ENCODE assay signal across 34 cellular contexts in the genomic region with DNA sequence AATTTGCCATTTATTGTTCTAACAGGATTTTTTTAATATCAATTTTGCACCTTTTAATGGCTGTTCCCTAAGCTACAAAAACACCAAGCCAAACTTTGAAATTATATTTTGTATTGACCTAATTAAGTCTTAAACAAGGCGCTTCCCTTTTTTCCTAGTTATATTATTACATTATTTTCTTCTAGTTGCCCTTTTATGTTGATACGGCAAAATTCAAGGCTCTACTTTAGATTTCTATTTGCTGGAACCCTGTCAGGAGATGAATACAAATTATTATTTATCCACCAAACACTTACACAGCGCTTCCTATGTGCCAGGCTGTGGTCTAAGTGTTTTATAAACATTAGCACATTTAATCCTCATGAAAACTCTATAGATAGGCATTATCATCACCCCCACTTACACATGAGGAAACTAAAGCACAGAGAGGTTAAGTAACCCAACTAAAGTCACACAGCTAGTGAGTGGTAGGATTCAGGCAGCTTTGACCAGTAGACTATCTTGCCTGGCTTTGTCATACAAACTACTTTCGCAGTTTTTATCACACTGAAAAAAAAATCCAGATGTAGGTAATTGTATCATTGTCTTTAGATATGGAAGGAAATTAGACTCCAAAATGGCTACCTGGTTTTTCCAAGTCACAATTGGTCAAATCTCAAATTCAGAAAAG.
"Had no signal": no experiment of that assay in that cellular context is flagged by ENCODE, and none has a peak within 500 bp of the region (broad histone marks: within the 10 kb centered on the region; RNA-seq: fewer than 3 reads in every experiment).

No MANE protein-coding gene starts in this region.

- H3K9me3 Mint-ChIP-seq: activated B cell treated with CpG ODN at 0.5 μM for 24 hours; activated CD4-positive, alpha-beta memory T cell treated with anti-CD3 and anti-CD28 coated beads for 36 hours; activated CD4-positive, alpha-beta T cell treated with anti-CD3 and anti-CD28 coated beads, Interleukin-2, amount 10 ng/mL, durations not matched to agents 24 days and 14 days; activated CD8-positive, alpha-beta T cell treated with anti-CD3 and anti-CD28 coated beads for 36 hours; activated naive CD4-positive, alpha-beta T cell treated with anti-CD3 and anti-CD28 coated beads, Interleukin-2, amount 10 ng/mL, durations not matched to agents 7 days and 5 days; activated naive CD8-positive, alpha-beta T cell treated with anti-CD3 and anti-CD28 coated beads, Interleukin-2, amount 10 ng/mL, durations not matched to agents 7 days and 5 days; activated T-cell treated with anti-CD3 and anti-CD28 coated beads, Interleukin-2, amount 50 U/mL, for 24 hours; activated T-helper 2 cell treated with anti-CD3 and anti-CD28 coated beads, Interferon-gamma antibody, Interleukin-2, Interleukin-4, amounts not matched to agents 10 μg/mL and 5 μg/mL and 100 μg/mL, durations not matched to agents 14 hours and 24 hours and 36 hours; T-helper 1 cell treated with Interleukin-12 subunit alpha and Interleukin-12 subunit beta and Interleukin-4 antibody, amounts not matched to agents 30 μg/mL and 1 μg/mL, for 36 hours; T-helper 2 cell treated with Interferon-gamma antibody and Interleukin-4, amounts not matched to agents 5 μg/mL and 100 μg/mL, for 36 hours had no signal

- H3K4me1 ChIP-seq: ascending aorta, breast epithelium had no signal

- H3K9me3 ChIP-seq: ascending aorta, body of pancreas, breast epithelium had no signal

- H3K27me3 Mint-ChIP-seq: activated B cell treated with CpG ODN at 0.5 μM for 24 hours; activated CD4-positive, alpha-beta T cell treated with anti-CD3 and anti-CD28 coated beads, Interleukin-2, amount 10 ng/mL, durations not matched to agents 24 days and 14 days; activated naive CD8-positive, alpha-beta T cell treated with anti-CD3 and anti-CD28 coated beads, Interleukin-2, amount 10 ng/mL, durations not matched to agents 7 days and 5 days; activated T-cell treated with anti-CD3 and anti-CD28 coated beads, Interleukin-2, amount 50 U/mL, for 24 hours had no signal

- H3K27ac Mint-ChIP-seq: activated B cell treated with CpG ODN at 0.5 μM for 24 hours; activated CD4-positive, alpha-beta memory T cell treated with anti-CD3 and anti-CD28 coated beads for 36 hours; activated CD4-positive, alpha-beta T cell treated with anti-CD3 and anti-CD28 coated beads, Interleukin-2, amount 10 ng/mL, durations not matched to agents 24 days and 14 days; activated CD8-positive, alpha-beta T cell treated with anti-CD3 and anti-CD28 coated beads for 36 hours; activated naive CD4-positive, alpha-beta T cell treated with anti-CD3 and anti-CD28 coated beads, Interleukin-2, amount 10 ng/mL, durations not matched to agents 7 days and 5 days; activated naive CD4-positive, alpha-beta T cell treated with anti-CD3 and anti-CD28 coated beads, Interleukin-2, amount 50 U/mL, for 24 hours; activated naive CD8-positive, alpha-beta T cell; activated naive CD8-positive, alpha-beta T cell treated with anti-CD3 and anti-CD28 coated beads, Interleukin-2, amount 10 ng/mL, durations not matched to agents 7 days and 5 days; activated naive CD8-positive, alpha-beta T cell treated with anti-CD3 and anti-CD28 coated beads, Interleukin-2, amount 50 U/mL, for 24 hours; activated T-cell treated with anti-CD3 and anti-CD28 coated beads, Interleukin-2, amount 50 U/mL, for 24 hours; activated T-helper 2 cell treated with anti-CD3 and anti-CD28 coated beads, Interferon-gamma antibody, Interleukin-2, Interleukin-4, amounts not matched to agents 10 μg/mL and 5 μg/mL and 100 μg/mL, durations not matched to agents 14 hours and 24 hours and 36 hours; T-helper 1 cell treated with Interleukin-12 subunit alpha and Interleukin-12 subunit beta and Interleukin-4 antibody, amounts not matched to agents 30 μg/mL and 1 μg/mL, for 36 hours; T-helper 2 cell treated with Interferon-gamma antibody and Interleukin-4, amounts not matched to agents 5 μg/mL and 100 μg/mL, for 36 hours had no signal

- H3K27me3 ChIP-seq: ascending aorta, body of pancreas, brain microvascular endothelial cell, breast epithelium had no signal

- H3K36me3 ChIP-seq: ascending aorta, brain microvascular endothelial cell, breast epithelium had no signal

- ATAC-seq: activated CD8-positive, alpha-beta T cell treated with anti-CD3 and anti-CD28 coated beads for 36 hours; activated naive CD8-positive, alpha-beta T cell treated with anti-CD3 and anti-CD28 coated beads, Interleukin-2, amount 50 U/mL, for 24 hours; body of pancreas had no signal

- H3K4me1 Mint-ChIP-seq: activated B cell treated with CpG ODN at 0.5 μM for 24 hours; activated CD4-positive, alpha-beta T cell treated with anti-CD3 and anti-CD28 coated beads, Interleukin-2, amount 10 ng/mL, durations not matched to agents 24 days and 14 days; activated naive CD4-positive, alpha-beta T cell treated with anti-CD3 and anti-CD28 coated beads, Interleukin-2, amount 10 ng/mL, durations not matched to agents 7 days and 5 days; activated naive CD4-positive, alpha-beta T cell treated with anti-CD3 and anti-CD28 coated beads, Interleukin-2, amount 50 U/mL, for 24 hours; activated naive CD8-positive, alpha-beta T cell treated with anti-CD3 and anti-CD28 coated beads, Interleukin-2, amount 10 ng/mL, durations not matched to agents 7 days and 5 days; activated naive CD8-positive, alpha-beta T cell treated with anti-CD3 and anti-CD28 coated beads, Interleukin-2, amount 50 U/mL, for 24 hours had no signal

- DNase-seq: activated B cell treated with CpG ODN at 0.5 μM for 24 hours; activated CD4-positive, alpha-beta memory T cell treated with anti-CD3 and anti-CD28 coated beads for 36 hours; activated CD4-positive, alpha-beta T cell treated with anti-CD3 and anti-CD28 coated beads for 4 hours; activated CD4-positive, alpha-beta T cell treated with anti-CD3 and anti-CD28 coated beads, Interleukin-2, amount 10 ng/mL, durations not matched to agents 24 days and 14 days; activated CD4-positive, alpha-beta T cell treated with anti-CD3 and anti-CD28 coated beads, Interleukin-2, amount 50 U/mL, for 1 hour; activated CD4-positive, alpha-beta T cell treated with anti-CD3 and anti-CD28 coated beads, Interleukin-2, amount 50 U/mL, for 4 hours; activated CD4-positive, CD25-positive, alpha-beta regulatory T cell treated with anti-CD3 and anti-CD28 coated beads, Interleukin-2, amount 50 U/mL, for 72 hours; activated CD8-positive, alpha-beta memory T cell treated with anti-CD3 and anti-CD28 coated beads, Interleukin-2, amount 50 U/mL, for 48 hours; activated CD8-positive, alpha-beta T cell treated with anti-CD3 and anti-CD28 coated beads for 36 hours; activated effector memory CD4-positive, alpha-beta T cell treated with Interleukin-2 at 50 U/mL for 16 hours; activated gamma-delta T cell; activated naive CD4-positive, alpha-beta T cell treated with anti-CD3 and anti-CD28 coated beads, Interleukin-2, amount 10 ng/mL, durations not matched to agents 7 days and 5 days; activated naive CD4-positive, alpha-beta T cell treated with Interleukin-2 at 50 U/mL for 16 hours; activated naive CD8-positive, alpha-beta T cell treated with anti-CD3 and anti-CD28 coated beads, Interleukin-2, amount 10 ng/mL, durations not matched to agents 7 days and 5 days; activated naive CD8-positive, alpha-beta T cell treated with anti-CD3 and anti-CD28 coated beads, Interleukin-2, amount 50 U/mL, for 24 hours; activated T-cell treated with anti-CD3 and anti-CD28 coated beads, Interleukin-2, amount 50 U/mL, for 24 hours; activated T-cell treated with anti-CD3 and anti-CD28 coated beads, Interleukin-2, amount 50 U/mL, for 48 hours; amygdala; anterior cingulate cortex; body of pancreas; brain microvascular endothelial cell; central memory CD4-positive, alpha-beta T cell; T-helper 1 cell; T-helper 2 cell; T-helper 9 cell had no signal

- H3K36me3 Mint-ChIP-seq: activated CD4-positive, alpha-beta memory T cell treated with anti-CD3 and anti-CD28 coated beads for 36 hours; activated naive CD4-positive, alpha-beta T cell treated with anti-CD3 and anti-CD28 coated beads, Interleukin-2, amount 10 ng/mL, durations not matched to agents 7 days and 5 days; activated naive CD4-positive, alpha-beta T cell treated with anti-CD3 and anti-CD28 coated beads, Interleukin-2, amount 50 U/mL, for 24 hours; activated naive CD8-positive, alpha-beta T cell; activated naive CD8-positive, alpha-beta T cell treated with anti-CD3 and anti-CD28 coated beads, Interleukin-2, amount 10 ng/mL, durations not matched to agents 7 days and 5 days had no signal

- FAIRE-seq: TTC549 had no signal

- H3K27ac ChIP-seq: ascending aorta, body of pancreas, brain microvascular endothelial cell, breast epithelium, VCaP had no signal

- H3K4me3 Mint-ChIP-seq: activated B cell treated with CpG ODN at 0.5 μM for 24 hours; activated CD4-positive, alpha-beta memory T cell treated with anti-CD3 and anti-CD28 coated beads for 36 hours; activated CD4-positive, alpha-beta T cell treated with anti-CD3 and anti-CD28 coated beads, Interleukin-2, amount 10 ng/mL, durations not matched to agents 24 days and 14 days; activated CD8-positive, alpha-beta T cell treated with anti-CD3 and anti-CD28 coated beads for 36 hours; activated naive CD4-positive, alpha-beta T cell treated with anti-CD3 and anti-CD28 coated beads, Interleukin-2, amount 10 ng/mL, durations not matched to agents 7 days and 5 days; activated naive CD4-positive, alpha-beta T cell treated with anti-CD3 and anti-CD28 coated beads, Interleukin-2, amount 50 U/mL, for 24 hours; activated naive CD8-positive, alpha-beta T cell; activated naive CD8-positive, alpha-beta T cell treated with anti-CD3 and anti-CD28 coated beads, Interleukin-2, amount 10 ng/mL, durations not matched to agents 7 days and 5 days; activated naive CD8-positive, alpha-beta T cell treated with anti-CD3 and anti-CD28 coated beads, Interleukin-2, amount 50 U/mL, for 24 hours; activated T-cell treated with anti-CD3 and anti-CD28 coated beads, Interleukin-2, amount 50 U/mL, for 24 hours; T-helper 1 cell treated with Interleukin-12 subunit alpha and Interleukin-12 subunit beta and Interleukin-4 antibody, amounts not matched to agents 30 μg/mL and 1 μg/mL, for 36 hours; T-helper 2 cell treated with Interferon-gamma antibody and Interleukin-4, amounts not matched to agents 5 μg/mL and 100 μg/mL, for 36 hours had no signal

- H3K4me3 ChIP-seq: ascending aorta, body of pancreas, breast epithelium had no signal
